In the genomic region with DNA sequence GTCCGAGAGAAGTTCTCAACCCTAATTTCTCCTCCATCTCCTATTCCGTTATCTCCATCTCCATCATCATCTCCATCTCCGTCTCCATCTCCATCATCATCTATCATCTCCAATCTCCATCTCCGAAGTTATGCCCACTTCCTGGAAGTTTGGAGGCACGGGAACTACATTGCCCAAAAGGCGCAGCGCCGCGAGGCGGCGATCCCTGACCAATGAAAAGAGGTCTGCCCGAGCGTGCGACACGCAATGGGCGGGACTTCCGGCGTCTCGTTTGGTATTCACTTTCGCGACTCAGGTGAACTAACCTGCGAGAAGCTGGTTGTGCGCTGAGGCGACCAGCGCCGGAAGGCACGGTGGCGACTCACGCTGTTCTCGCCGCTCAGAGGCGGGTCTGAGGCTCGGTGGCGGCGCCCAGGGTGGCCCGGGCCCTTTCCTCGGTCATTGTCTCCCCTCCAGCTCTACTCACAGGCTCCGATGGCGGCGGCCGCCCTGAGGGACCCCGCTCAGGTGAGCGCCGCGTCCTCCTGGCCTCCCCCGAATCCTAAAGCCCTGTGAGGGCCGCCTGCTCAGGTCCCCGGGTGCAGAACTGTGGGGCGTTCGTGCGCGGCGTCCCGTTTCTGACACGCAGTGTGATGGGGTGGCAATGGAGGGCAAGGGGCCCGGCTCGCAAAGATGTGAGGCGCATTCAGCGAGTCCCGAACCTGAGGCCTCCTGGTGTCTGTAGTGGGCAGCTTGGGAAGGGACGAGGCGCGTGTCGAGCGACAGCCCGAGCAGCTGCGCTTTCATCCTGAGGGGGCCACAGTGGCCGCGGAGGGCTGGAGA, we compare ENCODE assay signal across 8 cellular contexts. TPM values are rescaled to one million over a fixed set of nuclear protein-coding genes. Genes with fewer than 3 reads are reported as not detected.
DNase-seq lines count a peak whose midpoint lies in the region; ATAC-seq, FAIRE-seq and TF ChIP-seq lines count a peak whose summit lies in the region.
"Not testable (repeated sequence)": the region's sequence is repeated elsewhere in the genome, so short reads cannot be mapped to it uniquely, and the experiment has no call there.

Gene ZNF419, plus strand, starts transcription at position 274 of the 822 bp plus-strand sequence. Its CDS starts 201 bp downstream, at position 475.

- not testable (repeated sequence) for H3K56ac ChIP-seq in H1 (replicated peaks; ENCODE audit: insufficient read length, low read depth, low read length)

- not testable (repeated sequence) for H4K91ac ChIP-seq in H1 (replicated peaks; ENCODE audit: insufficient read length, low read length)
- peak within 1 kb of the TSS; percentile 89 for H4K91ac ChIP-seq in mesenchymal stem cell (ENCODE audit: low read length)

- H4K20me1 ChIP-seq in H1 (replicated peaks in 1 of 2; ENCODE audit: control insufficient read depth in 1 of 2, insufficient read depth in 2 of 2, low read length in 2 of 2) = not testable (repeated sequence)

- not testable (repeated sequence) for TF ChIP-seq CTCF in H1 (IDR thresholded peaks at IDR 0.05; ENCODE audit: control extremely low read depth in 1 of 3, insufficient read depth in 1 of 3, low read depth in 1 of 3, low read length in 3 of 3)

- not testable (repeated sequence) for H3K4me1 ChIP-seq in H1 (replicated peaks in 1 of 4; ENCODE audit: control insufficient read depth in 3 of 4, insufficient read depth in 4 of 4, low read length in 3 of 4); mesenchymal stem cell (ENCODE audit: control insufficient read depth, insufficient read depth, low read depth, low read length)

- peak within 1 kb of the TSS; percentile 70; the same call in 1 of the 2 replicates for H3K27ac ChIP-seq in H1 (ENCODE audit: low read depth, low read length)
- not testable (repeated sequence) for H3K27ac ChIP-seq in mesenchymal stem cell (ENCODE audit: low read length, poor library complexity, severe bottlenecking)

- 3 to 83% methylated on average over 1 to 50 of the region's 69 CpGs for WGBS in H1 (ENCODE audit: extremely low coverage in 1 of 2, insufficient coverage in 1 of 2, insufficient read length in 1 of 2, insufficient replicate concordance in 2 of 2, low coverage in 1 of 2, low lambda C conversion rate in 2 of 2, missing lambda C conversion rate in 1 of 2), 2 experiments
- WGBS in mesenchymal stem cell = 2% methylated on average over 37 of the region's 69 CpGs

- H2BK15ac ChIP-seq in H1 (ENCODE audit: low read length) = not testable (repeated sequence)
- H2BK15ac ChIP-seq in mesenchymal stem cell (ENCODE audit: low read depth, poor library complexity, severe bottlenecking) = peak within 1 kb of the TSS; percentile 23

- TF ChIP-seq RAD21 in H1 (IDR thresholded peaks at IDR 0.05 in 1 of 2, conservative IDR thresholded peaks at IDR 0.05 in 1 of 2; ENCODE audit: low read depth in 2 of 2, low read length in 2 of 2) = not testable (repeated sequence)

- H3K9me3 ChIP-seq in H1 (ENCODE audit: insufficient read depth in 2 of 2, low read depth in 1 of 2, low read length in 1 of 2); mesenchymal stem cell (ENCODE audit: control insufficient read depth, low read length): not testable (repeated sequence)

- H2BK5ac ChIP-seq in H1 (ENCODE audit: low read depth, low read length); mesenchymal stem cell (ENCODE audit: low read depth, low read length, poor library complexity, severe bottlenecking): not testable (repeated sequence)

- H2AFZ ChIP-seq in H1 (ENCODE audit: low read length) (peak within 1 kb of the TSS; percentile 93), mesenchymal stem cell (ENCODE audit: low read depth, low read length) (peak within 1 kb of the TSS; percentile 100)

- not testable (repeated sequence) for H3K27me3 ChIP-seq in H1 (replicated peaks in 1 of 4; ENCODE audit: control insufficient read depth in 3 of 4, extremely low read depth in 1 of 4, insufficient read depth in 3 of 4, low read length in 3 of 4); mesenchymal stem cell (ENCODE audit: control insufficient read depth in 1 of 2, insufficient read depth in 1 of 2, low read length in 2 of 2)

- H3K36me3 ChIP-seq in H1 (ENCODE audit: control insufficient read depth in 2 of 4, insufficient read depth in 4 of 4, low read length in 3 of 4) (peaks cover 2 to 21% (median 8%) of the 10 kb centered on the region in 4 experiments; a peak in 6 of 8 replicates), mesenchymal stem cell (ENCODE audit: control insufficient read depth in 1 of 2, insufficient read depth in 2 of 2, low read depth in 1 of 2, low read length in 2 of 2) (peaks cover 26% of the 10 kb centered on the region in 2 experiments)

- H3K4me3 ChIP-seq in H1 (ENCODE audit: extremely low read depth in 1 of 4, insufficient read depth in 2 of 4, low read depth in 3 of 4, low read length in 4 of 4) (peak within 1 kb of the TSS; percentile 75 to 94 (median 90)), mesenchymal stem cell (ENCODE audit: insufficient read depth in 1 of 2, low read depth in 1 of 2, low read length in 2 of 2) (peak within 1 kb of the TSS; percentile 98 to 99)

- FAIRE-seq in H1 (lab: Jason Lieb, UNC) = peak; percentile 89

- H4K8ac ChIP-seq in H1 (ENCODE audit: extremely low read depth, insufficient read depth, low read length) (peak within 1 kb of the TSS; percentile 93; the same call in 1 of the 2 replicates), mesenchymal stem cell (ENCODE audit: low read length) (peak within 1 kb of the TSS; percentile 93)

- peak within 1 kb of the TSS; percentile 81 for H4K5ac ChIP-seq in H1 (ENCODE audit: insufficient read length, low read depth, low read length)

- peak; percentile 71 to 94 for TF ChIP-seq POLR2A in H1 (IDR thresholded peaks at IDR 0.05; ENCODE audit: control extremely low read depth in 1 of 2, low read depth in 2 of 2, low read length in 2 of 2)

- not testable (repeated sequence) for H2AK5ac ChIP-seq in H1 (ENCODE audit: low read depth, low read length)
- peak within 1 kb of the TSS; percentile 60 for H2AK5ac ChIP-seq in mesenchymal stem cell (ENCODE audit: low read length, severe bottlenecking)

- not testable (repeated sequence) for H3K79me2 ChIP-seq in H1 (ENCODE audit: control insufficient read depth in 1 of 2, insufficient read depth in 2 of 2, low read length in 2 of 2)

- H2BK20ac ChIP-seq in H1 (ENCODE audit: low read length) = not testable (repeated sequence)

- H3K4ac ChIP-seq in H1 (replicated peaks; ENCODE audit: insufficient read length, low read depth, low read length) = not testable (repeated sequence)
- peak within 1 kb of the TSS in 1 of 2 experiments; percentile 79 for H3K4ac ChIP-seq in mesenchymal stem cell (ENCODE audit: low read depth in 1 of 2, low read length in 2 of 2)

- not testable (repeated sequence) for H2BK120ac ChIP-seq in H1 (replicated peaks; ENCODE audit: low read depth, low read length); mesenchymal stem cell (ENCODE audit: low read depth, low read length)

- TF ChIP-seq EP300 in H1 (IDR thresholded peaks at IDR 0.05; ENCODE audit: borderline replicate concordance in 1 of 2, low read depth in 2 of 2, low read length in 2 of 2) = not testable (repeated sequence)

- peak; percentile 79 for ATAC-seq in GM19468 (IDR thresholded peaks at IDR 0.05; ENCODE audit: extremely low read depth, unreplicated experiment)

- H3K23me2 ChIP-seq in H1 (ENCODE audit: low read depth, low read length) = not testable (repeated sequence)

- not testable (repeated sequence) for H3K23ac ChIP-seq in H1 (ENCODE audit: insufficient read length)
- H3K23ac ChIP-seq in mesenchymal stem cell (ENCODE audit: low read length in 2 of 2) = peak within 1 kb of the TSS in 1 of 2 experiments; percentile 89

- H3K79me1 ChIP-seq in H1 (ENCODE audit: low read depth, low read length) = not testable (repeated sequence)
- H3K79me1 ChIP-seq in mesenchymal stem cell (replicated peaks; ENCODE audit: low read length, poor library complexity, severe bottlenecking) = peaks cover 20% of the 10 kb centered on the region

- not testable (repeated sequence) for H3K14ac ChIP-seq in H1 (ENCODE audit: insufficient read length)
- H3K14ac ChIP-seq in mesenchymal stem cell (ENCODE audit: low read length in 2 of 2) = peak within 1 kb of the TSS; percentile 15 to 93

- H3K4me2 ChIP-seq in H1 (ENCODE audit: insufficient read depth in 1 of 2, low read depth in 2 of 2, low read length in 2 of 2) (peak within 1 kb of the TSS; percentile 80 to 90), mesenchymal stem cell (ENCODE audit: low read length, poor library complexity, severe bottlenecking) (peak within 1 kb of the TSS; percentile 58)

- not testable (repeated sequence) for H2BK12ac ChIP-seq in H1 (ENCODE audit: low read depth, low read length); mesenchymal stem cell (ENCODE audit: low read length in 2 of 2)

- POLR2A ChIA-PET in H1 (lab: Charles Lee; ENCODE audit: partially characterized antibody) = interaction anchor here (0.9 to 4.1 kb wide), 12 partner anchors 9 to 514 kb away, joined by 3 to 20 read pairs (median 4); partner anchors contain the start of genes ZNF134, ZNF606, ZNF749 and ZNF772

- H3K9ac ChIP-seq in H1 (replicated peaks in 1 of 4; ENCODE audit: extremely low read depth in 1 of 4, low read depth in 3 of 4, low read length in 3 of 4) = peak within 1 kb of the TSS in 3 of 4 experiments; percentile 82 to 91 (median 84); a peak in 6 of 7 replicates
- H3K9ac ChIP-seq in mesenchymal stem cell (ENCODE audit: low read length) = peak within 1 kb of the TSS; percentile 93

- not testable (repeated sequence) for H3K18ac ChIP-seq in H1 (ENCODE audit: extremely low read depth, low read length)
- peak within 1 kb of the TSS; percentile 94 to 95 for H3K18ac ChIP-seq in mesenchymal stem cell (ENCODE audit: low read depth in 1 of 2, low read length in 2 of 2)

- CTCF ChIA-PET in H1 (lab: Charles Lee; ENCODE audit: partially characterized antibody) = interaction anchor here (0.8 to 1.6 kb wide), 4 partner anchors 10 to 82 kb away, joined by 3 to 6 read pairs (median 4); partner anchors contain the start of genes ZNF749 and ZNF772

- peak; percentile 95 for DNase-seq in COLO668 (lab: John Stamatoyannopoulos, UW; ENCODE audit: unreplicated experiment)
- DNase-seq in HS-5 (ENCODE audit: low read depth) = peak; percentile 54
- peak; percentile 23 for DNase-seq in NK-92 (lab: John Stamatoyannopoulos, UW; ENCODE audit: unreplicated experiment)
- peak; percentile 96 for DNase-seq in activated CD8-positive, alpha-beta memory T cell treated with anti-CD3 and anti-CD28 coated beads for 24 hours
- DNase-seq in H1 (ENCODE audit: low read depth in 1 of 2, low spot score in 2 of 2) = peak; percentile 70 to 95
- DNase-seq in mesenchymal stem cell = peak; percentile 85
- peak; percentile 92 for DNase-seq in stimulated activated CD8-positive, alpha-beta memory T cell treated with anti-CD3 and anti-CD28 coated beads, Interleukin-12 subunit alpha, Interleukin-12 subunit beta, amount 100 ng/mL, for 1 hour (ENCODE audit: low read depth)

RNA-seq across cellular contexts. Expression of gene ZNF419, which starts in this region (rescaled TPM):
- total RNA-seq in H1 (2021; fragmentation: NEBNext Ultra II Directional; extraction: Animal tissue kit (Norgen Biotek cat#: 25700)) = 10.0 and 11.9 TPM in 2 replicates
- polyA plus RNA-seq in H1 (2011; rRNA removed) = 5.8 and 8.7 TPM in 2 replicates
- polyA plus RNA-seq in H1 (2011; cell fraction: cytosol; rRNA removed) = 6.7 TPM
- polyA plus RNA-seq in H1 (2011; cell fraction: nucleus; rRNA removed) = 9.6 TPM
- polyA plus RNA-seq in H1 (2012, experiment 1 of 2) = 6.3 to 9.5 TPM (median 7.6 TPM) in 4 replicates
- 1.5 TPM for polyA plus RNA-seq in H1 (2012, experiment 2 of 2)
- 6.2 TPM for polyA plus RNA-seq in H1 (2013, experiment 1 of 2)
- 6.2 TPM for polyA plus RNA-seq in H1 (2013, experiment 2 of 2)
- 8.6 and 9.4 TPM in 2 replicates for polyA minus RNA-seq in H1 (2011; rRNA and poly(A)+ RNA removed)
- polyA minus RNA-seq in H1 (2011; cell fraction: cytosol; rRNA and poly(A)+ RNA removed) = 7.0 TPM
- polyA minus RNA-seq in H1 (2011; cell fraction: nucleus; rRNA and poly(A)+ RNA removed) = 9.5 TPM
- polyA plus RNA-seq in mesenchymal stem cell (2013, experiment 1 of 2) = 5.6 TPM
- polyA plus RNA-seq in mesenchymal stem cell (2013, experiment 2 of 2) = 5.6 TPM

Comparison
In these comparisons a context has a peak if more than half of its experiments do, and no peak if none do; other contexts are left out.
1. DNase-seq: peak in every context shown above with its lines; median percentile 96 in activated CD8-positive, alpha-beta memory T cell treated with anti-CD3 and anti-CD28 coated beads for 24 hours; 95 in COLO668; 92 in stimulated activated CD8-positive, alpha-beta memory T cell treated with anti-CD3 and anti-CD28 coated beads, Interleukin-12 subunit alpha, Interleukin-12 subunit beta, amount 100 ng/mL, for 1 hour; 85 in mesenchymal stem cell; 82 in H1; 54 in HS-5; 23 in NK-92.